27 cellular contexts compared by ENCODE assay signal in the genomic region with DNA sequence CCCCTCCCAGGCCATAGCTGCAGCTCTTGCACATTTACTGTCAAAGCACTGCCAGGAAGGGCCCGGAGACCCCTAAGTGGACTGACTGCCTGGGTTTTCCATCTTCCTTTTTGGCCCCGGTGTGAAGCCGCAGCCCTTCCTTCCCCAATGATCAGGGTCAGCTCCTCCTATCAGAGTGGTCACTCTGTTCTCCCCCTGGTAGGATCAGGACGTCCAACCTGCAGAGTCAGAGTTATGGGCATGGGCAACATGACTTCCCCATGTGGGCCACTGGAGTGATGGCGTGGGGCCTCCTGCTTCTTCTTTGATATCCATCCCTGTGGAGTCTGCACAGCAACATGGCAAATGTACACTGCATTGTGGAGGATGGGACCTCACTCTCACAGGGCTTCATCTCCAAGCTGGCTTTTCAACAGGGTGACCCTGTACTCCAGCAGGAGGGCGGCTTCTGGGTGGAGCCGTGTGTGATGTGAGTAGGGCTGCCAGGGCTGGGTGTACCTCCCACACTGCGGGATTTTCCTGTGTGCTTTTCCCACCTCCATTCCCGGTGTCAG. TPM values are rescaled to one million over a fixed set of nuclear protein-coding genes. Genes with fewer than 3 reads are reported as not detected.
"Had no signal": no experiment of that assay in that cellular context is flagged by ENCODE, and none has a peak within 500 bp of the region (broad histone marks: within the 10 kb centered on the region; RNA-seq: fewer than 3 reads in every experiment).

No MANE protein-coding gene starts in this region.

- H3K4me1 Mint-ChIP-seq: central memory CD8-positive, alpha-beta T cell; nephron had no signal

- H3K9me3 ChIP-seq: gastrocnemius medialis, mucosa of descending colon, right lobe of liver, tibial nerve had no signal

- H3K4me3 Mint-ChIP-seq: activated B cell treated with CpG ODN at 0.5 μM for 24 hours; activated naive CD4-positive, alpha-beta T cell treated with anti-CD3 and anti-CD28 coated beads for 36 hours; activated T-cell treated with anti-CD3 and anti-CD28 coated beads, Interleukin-2, amount 50 U/mL, for 72 hours; central memory CD8-positive, alpha-beta T cell; nephron; T-helper 2 cell treated with Interferon-gamma antibody and Interleukin-4, amounts not matched to agents 5 μg/mL and 100 μg/mL, for 36 hours had no signal

- H3K4me3 ChIP-seq: dorsolateral prefrontal cortex, gastrocnemius medialis, mucosa of descending colon, right lobe of liver, tibial nerve had no signal

- ATAC-seq: activated T-cell treated with anti-CD3 and anti-CD28 coated beads, Interleukin-2, amount 50 U/mL, for 72 hours; gastrocnemius medialis; left ventricle myocardium superior; mucosa of descending colon; right lobe of liver had no signal

- H3K27me3 ChIP-seq: right lobe of liver had no signal

- H3K36me3 ChIP-seq: gastrocnemius medialis, right lobe of liver, tibial nerve had no signal

- DNase-seq: activated B cell treated with CpG ODN at 0.5 μM for 24 hours; activated CD4-positive, alpha-beta T cell treated with anti-CD3 and anti-CD28 coated beads for 4 hours; activated CD4-positive, alpha-beta T cell treated with anti-CD3 and anti-CD28 coated beads, Interleukin-2, amount 50 U/mL, for 4 hours; activated naive CD4-positive, alpha-beta T cell treated with anti-CD3 and anti-CD28 coated beads for 36 hours; activated T-cell treated with anti-CD3 and anti-CD28 coated beads for 4 hours; activated T-cell treated with anti-CD3 and anti-CD28 coated beads, Interleukin-2, amount 50 U/mL, for 72 hours; amniotic stem cell; effector memory CD4-positive, alpha-beta T cell; erythroblast; glutamatergic neuron; left ventricle myocardium superior; mucosa of descending colon; right lobe of liver; small intestine; stimulated activated CD4-positive, alpha-beta T cell treated with anti-CD3 and anti-CD28 coated beads, Interleukin-2, amount 100 ng/mL, for 24 hours; stimulated activated naive CD4-positive, alpha-beta T cell; T-helper 1 cell had no signal

- H3K9me3 Mint-ChIP-seq: activated B cell treated with CpG ODN at 0.5 μM for 24 hours; activated naive CD4-positive, alpha-beta T cell treated with anti-CD3 and anti-CD28 coated beads for 36 hours; activated T-cell treated with anti-CD3 and anti-CD28 coated beads, Interleukin-2, amount 50 U/mL, for 72 hours; central memory CD8-positive, alpha-beta T cell; nephron; T-helper 2 cell treated with Interferon-gamma antibody and Interleukin-4, amounts not matched to agents 5 μg/mL and 100 μg/mL, for 36 hours had no signal

- H3K27ac Mint-ChIP-seq: activated B cell treated with CpG ODN at 0.5 μM for 24 hours; activated naive CD4-positive, alpha-beta T cell treated with anti-CD3 and anti-CD28 coated beads for 36 hours; activated T-cell treated with anti-CD3 and anti-CD28 coated beads, Interleukin-2, amount 50 U/mL, for 72 hours; nephron; T-helper 2 cell treated with Interferon-gamma antibody and Interleukin-4, amounts not matched to agents 5 μg/mL and 100 μg/mL, for 36 hours had no signal

- FAIRE-seq: colon, islet of Langerhans, small intestine had no signal

- H3K27ac ChIP-seq: dorsolateral prefrontal cortex, gastrocnemius medialis, right lobe of liver, tibial nerve had no signal

- H3K4me1 ChIP-seq: right lobe of liver had no signal

RNA-seq across cellular contexts. Expression of a gene that starts 6.4 kb away (rescaled TPM):
- total RNA-seq: activated B cell treated with CpG ODN at 0.5 μM for 24 hours; activated naive CD4-positive, alpha-beta T cell treated with anti-CD3 and anti-CD28 coated beads for 36 hours; myocyte; osteoblast had no signal
